ENCODE assay signal across 23 cellular contexts in genomic region chr6:159100789-159101182, GRCh38. TPM values are rescaled to one million over a fixed set of nuclear protein-coding genes. Genes with fewer than 3 reads are reported as not detected.
DNase-seq lines count a peak whose midpoint lies in the region; ATAC-seq and TF ChIP-seq lines count a peak whose summit lies in the region.
"Had no signal": no experiment of that assay in that cellular context is flagged by ENCODE, and none has a peak within 500 bp of the region (broad histone marks: within the 10 kb centered on the region; RNA-seq: fewer than 3 reads in every experiment).

No MANE protein-coding gene starts in this region.

- H3K9me3 ChIP-seq in colonic mucosa (no peaks in the 10 kb centered on the region), neuronal stem cell (replicated peaks in 1 of 2; ENCODE audit: control insufficient read depth in 2 of 2, insufficient read depth in 1 of 2, low read depth in 1 of 2, low read length in 2 of 2) (no peaks in the 10 kb centered on the region)
- H3K9me3 ChIP-seq: uterus had no signal

- H3K27ac Mint-ChIP-seq in activated CD8-positive, alpha-beta memory T cell treated with anti-CD3 and anti-CD28 coated beads, Interleukin-2, amount 10 ng/mL, durations not matched to agents 7 days and 5 days, result no peak overlapping the region
- H3K27ac Mint-ChIP-seq in IgD-negative memory B cell (peak overlapping the region in 2 of 3 donors; percentile 76 to 92), osteocyte (ENCODE audit: unreplicated experiment) (no peak overlapping the region)

- in situ Hi-C loops in ACHN (cut with HindIII; ENCODE audit: low pct_ligation_motif_present, low pct_unique_long_range_greater_than_20kb, low sequenced_read_pairs), result no loop called here

- no peaks in the 10 kb centered on the region for H3K36me3 Mint-ChIP-seq in activated CD8-positive, alpha-beta memory T cell treated with anti-CD3 and anti-CD28 coated beads, Interleukin-2, amount 10 ng/mL, durations not matched to agents 7 days and 5 days
- no peaks in the 10 kb centered on the region for H3K36me3 Mint-ChIP-seq in IgD-negative memory B cell
- H3K36me3 Mint-ChIP-seq in osteocyte (ENCODE audit: unreplicated experiment), result no peaks in the 10 kb centered on the region

- no peaks in the 10 kb centered on the region for H3K79me1 ChIP-seq in neuronal stem cell (ENCODE audit: low read depth, low read length)

- no peak for ATAC-seq in activated CD8-positive, alpha-beta memory T cell treated with anti-CD3 and anti-CD28 coated beads, Interleukin-2, amount 10 ng/mL, durations not matched to agents 7 days and 5 days
- ATAC-seq: left ventricle myocardium superior had no signal

- peak; percentile 37 for DNase-seq in activated CD8-positive, alpha-beta memory T cell treated with anti-CD3 and anti-CD28 coated beads, Interleukin-2, amount 10 ng/mL, durations not matched to agents 7 days and 5 days
- DNase-seq in activated CD8-positive, alpha-beta memory T cell treated with anti-CD3 and anti-CD28 coated beads for 24 hours, result no peak
- DNase-seq in colonic mucosa (peak; percentile 12), osteocyte (ENCODE audit: extremely low spot score, unreplicated experiment) (peak; percentile 54), ACHN (no peak), neuronal stem cell (ENCODE audit: low spot score) (no peak), cerebellar nuclear complex (lab: John Stamatoyannopoulos, UW) (no peak)
- DNase-seq: activated CD4-positive, alpha-beta T cell treated with anti-CD3 and anti-CD28 coated beads for 4 hours; activated effector memory CD4-positive, alpha-beta T cell treated with Interleukin-2 at 50 U/mL for 16 hours; EL; foreskin melanocyte; HCEC 1CT; left ventricle myocardium superior; NCI-H1417; NCI-H2171 treated with DMSO at 0.1 percent for 48 hours; NCI-H774; PC-9; stimulated activated naive CD4-positive, alpha-beta T cell treated with Interleukin-2 at 50 U/mL for 16 hours; T1000; uterus had no signal

- no peak overlapping the region for H3K4me3 Mint-ChIP-seq in activated CD8-positive, alpha-beta memory T cell treated with anti-CD3 and anti-CD28 coated beads, Interleukin-2, amount 10 ng/mL, durations not matched to agents 7 days and 5 days
- peak overlapping the region in 1 of 4 donors; percentile 63 for H3K4me3 Mint-ChIP-seq in IgD-negative memory B cell
- H3K4me3 Mint-ChIP-seq in osteocyte (ENCODE audit: unreplicated experiment), result no peak overlapping the region

- no peak overlapping the region for H3K4me3 ChIP-seq in colonic mucosa
- H3K4me3 ChIP-seq in neuronal stem cell (ENCODE audit: low read length in 2 of 2), result no peak overlapping the region
- H3K4me3 ChIP-seq: PC-9, uterus had no signal

- no peak overlapping the region for H2AFZ ChIP-seq in neuronal stem cell (ENCODE audit: low read length)
- H2AFZ ChIP-seq: PC-9 had no signal

- H3K18ac ChIP-seq in neuronal stem cell (ENCODE audit: low read length), result no peak overlapping the region

- no peak overlapping the region for H2BK15ac ChIP-seq in neuronal stem cell (ENCODE audit: low read length)

- intact Hi-C loops in colonic mucosa (cut with DNase I), result no loop called here

- CTCF ChIA-PET in activated CD8-positive, alpha-beta memory T cell treated with anti-CD3 and anti-CD28 coated beads, Interleukin-2, amount 10 ng/mL, durations not matched to agents 7 days and 5 days (lab: Charles Lee), result interaction anchor here (1.0 to 8.1 kb wide), 3 partner anchors 34 to 92 kb away, joined by 3 to 198 read pairs (median 4); partner anchors contain the start of gene TAGAP

- H3K4ac ChIP-seq in neuronal stem cell (ENCODE audit: low read length), result no peak overlapping the region

- peaks cover 3% of the 10 kb centered on the region for H3K4me1 ChIP-seq in colonic mucosa
- peaks cover 0 to 2% of the 10 kb centered on the region in 2 donors for H3K4me1 ChIP-seq in neuronal stem cell (ENCODE audit: control insufficient read depth in 2 of 2, insufficient read depth in 1 of 2, low read depth in 1 of 2, low read length in 2 of 2)
- H3K4me1 ChIP-seq: uterus had no signal

- no peak overlapping the region for H3K14ac ChIP-seq in neuronal stem cell (ENCODE audit: low read length)

- no peak overlapping the region for H2BK12ac ChIP-seq in neuronal stem cell (ENCODE audit: low read length)

- H3K27ac ChIP-seq in colonic mucosa (no peak overlapping the region), neuronal stem cell (replicated peaks; ENCODE audit: low read length) (no peak overlapping the region)
- H3K27ac ChIP-seq: epithelial cell of prostate, PC-9, uterus had no signal

- H3K27me3 ChIP-seq in colonic mucosa, result no peaks in the 10 kb centered on the region
- peaks cover 0 to 33% (median 0%) of the 10 kb centered on the region in 3 experiments for H3K27me3 ChIP-seq in neuronal stem cell (ENCODE audit: control insufficient read depth in 3 of 3, insufficient read depth in 3 of 3, low read depth in 1 of 3, low read length in 3 of 3)
- H3K27me3 ChIP-seq: uterus had no signal

- no peak overlapping the region for H2BK120ac ChIP-seq in neuronal stem cell (ENCODE audit: low read depth, low read length)

- WGBS in neuronal stem cell (ENCODE audit: extremely low coverage in 2 of 2, insufficient read length in 2 of 2, insufficient replicate concordance in 1 of 2), 2 donors, result no CpG with 5 or more reads among the region's 6 CpGs

- no peak overlapping the region for H2BK5ac ChIP-seq in neuronal stem cell (ENCODE audit: low read length)

- TF ChIP-seq CTCF in colonic mucosa (IDR thresholded peaks at IDR 0.05) (no peak), osteocyte (IDR thresholded peaks at IDR 0.05) (no peak)

- H4K91ac ChIP-seq in neuronal stem cell (ENCODE audit: low read depth, low read length, poor library complexity), result no peak overlapping the region

- H3K36me3 ChIP-seq in colonic mucosa (no peaks in the 10 kb centered on the region), neuronal stem cell (replicated peaks in 1 of 2; ENCODE audit: control insufficient read depth in 2 of 2, insufficient read depth in 2 of 2, low read length in 2 of 2) (no peaks in the 10 kb centered on the region)
- H3K36me3 ChIP-seq: uterus had no signal

- no peak overlapping the region for H2AK5ac ChIP-seq in neuronal stem cell (ENCODE audit: low read depth, low read length)

- H3K23ac ChIP-seq in neuronal stem cell (ENCODE audit: low read depth, low read length, poor library complexity), result no peak overlapping the region

- H3K9me3 Mint-ChIP-seq in activated CD8-positive, alpha-beta memory T cell treated with anti-CD3 and anti-CD28 coated beads, Interleukin-2, amount 10 ng/mL, durations not matched to agents 7 days and 5 days (ENCODE audit: low read depth), result no peaks in the 10 kb centered on the region
- H3K9me3 Mint-ChIP-seq in IgD-negative memory B cell, result no peaks in the 10 kb centered on the region
- H3K9me3 Mint-ChIP-seq in osteocyte (ENCODE audit: unreplicated experiment), result no peaks in the 10 kb centered on the region

- H3K4me1 Mint-ChIP-seq in activated CD8-positive, alpha-beta memory T cell treated with anti-CD3 and anti-CD28 coated beads, Interleukin-2, amount 10 ng/mL, durations not matched to agents 7 days and 5 days, result peaks cover 64% of the 10 kb centered on the region
- H3K4me1 Mint-ChIP-seq in IgD-negative memory B cell, result peaks cover 40 to 73% (median 44%) of the 10 kb centered on the region in 3 donors
- no peaks in the 10 kb centered on the region for H3K4me1 Mint-ChIP-seq in osteocyte (ENCODE audit: unreplicated experiment)

- no peak overlapping the region for H3K4me2 ChIP-seq in neuronal stem cell (ENCODE audit: insufficient read depth, low read length, poor library complexity, severe bottlenecking)
- H3K4me2 ChIP-seq: PC-9 had no signal

- no peak overlapping the region for H4K8ac ChIP-seq in neuronal stem cell (ENCODE audit: low read depth, low read length)

- no peak overlapping the region for H3K9ac ChIP-seq in colonic mucosa (ENCODE audit: low read depth in 2 of 2, low read length in 2 of 2)
- H3K9ac ChIP-seq in neuronal stem cell (ENCODE audit: low read depth, low read length, poor library complexity), result no peak overlapping the region

- H3K27me3 Mint-ChIP-seq in activated CD8-positive, alpha-beta memory T cell treated with anti-CD3 and anti-CD28 coated beads, Interleukin-2, amount 10 ng/mL, durations not matched to agents 7 days and 5 days, result no peaks in the 10 kb centered on the region
- H3K27me3 Mint-ChIP-seq in IgD-negative memory B cell, result no peaks in the 10 kb centered on the region
- H3K27me3 Mint-ChIP-seq in osteocyte (ENCODE audit: unreplicated experiment), result peaks cover 26% of the 10 kb centered on the region

RNA-seq across cellular contexts. Expression of gene TAGAP, which starts 56.0 kb away (rescaled TPM):
- 10 to 100 TPM; 44.8 to 53.0 TPM for total RNA-seq in activated CD8-positive, alpha-beta memory T cell treated with anti-CD3 and anti-CD28 coated beads, Interleukin-2, amount 10 ng/mL, durations not matched to agents 7 days and 5 days
- polyA plus RNA-seq in IgD-negative memory B cell, result 157 TPM
- total RNA-seq in colonic mucosa (1 to 10 TPM; 1.1 to 2.3 TPM), osteocyte (not detected in 2 replicates)
- not detected for polyA plus RNA-seq in neuronal stem cell (2013, experiment 1 of 2)
- polyA plus RNA-seq in neuronal stem cell (2013, experiment 2 of 2), result not detected
- total RNA-seq: A673, PC-9 had no signal

Comparison
In these comparisons a context has a peak if more than half of its experiments do, and no peak if none do; other contexts are left out.
1. DNase-seq: peak in activated CD8-positive, alpha-beta memory T cell treated with anti-CD3 and anti-CD28 coated beads, Interleukin-2, amount 10 ng/mL, durations not matched to agents 7 days and 5 days (single experiment), colonic mucosa (single experiment) and osteocyte (single experiment); none in activated CD8-positive, alpha-beta memory T cell treated with anti-CD3 and anti-CD28 coated beads for 24 hours (single experiment), ACHN (single experiment), neuronal stem cell (single experiment) and cerebellar nuclear complex (0 of 2).
2. H3K27ac Mint-ChIP-seq: peak in IgD-negative memory B cell (2 of 3); none in activated CD8-positive, alpha-beta memory T cell treated with anti-CD3 and anti-CD28 coated beads, Interleukin-2, amount 10 ng/mL, durations not matched to agents 7 days and 5 days (single experiment) and osteocyte (single experiment).
3. RNA of gene TAGAP, which starts 56.0 kb away (total RNA-seq): 44.8 to 53.0 TPM in activated CD8-positive, alpha-beta memory T cell treated with anti-CD3 and anti-CD28 coated beads, Interleukin-2, amount 10 ng/mL, durations not matched to agents 7 days and 5 days; 1.1 to 2.3 TPM in colonic mucosa and not detected in osteocyte; every median in the first group is over 10 times any median in the second.